Comparison of ENCODE assay signal across 8 cellular contexts in the genomic region with DNA sequence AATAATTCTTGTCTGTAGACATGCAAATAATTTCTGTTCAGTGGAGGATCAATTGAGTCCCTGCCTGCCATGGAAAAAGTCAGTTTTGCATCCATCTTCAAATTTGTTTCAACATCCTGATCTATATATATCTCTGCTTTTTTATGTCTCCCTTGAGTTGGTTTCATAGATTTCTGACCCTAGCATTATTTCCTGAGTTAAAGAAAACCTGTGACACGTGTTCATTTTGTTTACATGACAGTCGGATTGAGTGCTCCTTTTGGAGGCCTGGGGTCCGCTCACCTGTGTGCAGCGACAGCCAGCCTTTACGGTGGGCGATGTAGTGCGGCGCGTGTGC.
DNase-seq lines count a peak whose midpoint lies in the region; ATAC-seq and TF ChIP-seq lines count a peak whose summit lies in the region.

No MANE protein-coding gene starts in this region.

- H3K9me3 Mint-ChIP-seq in T-helper 1 cell treated with Interleukin-12 subunit alpha and Interleukin-12 subunit beta and Interleukin-4 antibody, amounts not matched to agents 30 μg/mL and 1 μg/mL, for 36 hours, result no peaks in the 10 kb centered on the region

- H3K4me3 ChIP-seq in fibroblast of pulmonary artery (replicated peaks; ENCODE audit: low read depth, low read length), result peak overlapping the region; percentile 79

- DNase-seq in T-helper 1 cell, result no peak
- no peak for DNase-seq in RWPE1 (ENCODE audit: low spot score)
- DNase-seq in fibroblast of pulmonary artery (ENCODE audit: low read depth), result no peak
- peak; percentile 42 for DNase-seq in retina
- no peak for DNase-seq in NCI-H2107 treated with DMSO at 0.1 percent for 48 hours (lab: John Stamatoyannopoulos, UW; ENCODE audit: unreplicated experiment)
- DNase-seq in amygdala (lab: John Stamatoyannopoulos, UW), result no peak

- POLR2A ChIA-PET in RWPE1 (lab: Yijun Ruan, JAX; ENCODE audit: low non-redundant PET), result no interaction called here

- peak overlapping the region; percentile 49 for H3K27ac Mint-ChIP-seq in T-helper 1 cell treated with Interleukin-12 subunit alpha and Interleukin-12 subunit beta and Interleukin-4 antibody, amounts not matched to agents 30 μg/mL and 1 μg/mL, for 36 hours

- no peak for ATAC-seq in HG03457 (IDR thresholded peaks at IDR 0.05; ENCODE audit: unreplicated experiment)

- peak overlapping the region; percentile 95 for H3K27ac ChIP-seq in RWPE1

- CTCF ChIA-PET in RWPE1 (lab: Yijun Ruan, JAX), result no interaction called here

- peaks cover 16% of the 10 kb centered on the region for H3K4me1 Mint-ChIP-seq in T-helper 1 cell treated with Interleukin-12 subunit alpha and Interleukin-12 subunit beta and Interleukin-4 antibody, amounts not matched to agents 30 μg/mL and 1 μg/mL, for 36 hours (ENCODE audit: low read depth)

- TF ChIP-seq CTCF in RWPE1 (conservative IDR thresholded peaks at IDR 0.05; ENCODE audit: low read depth) (no peak), fibroblast of pulmonary artery (IDR thresholded peaks at IDR 0.05; ENCODE audit: low read length, missing control alignments) (no peak)

- H3K4me3 Mint-ChIP-seq in T-helper 1 cell treated with Interleukin-12 subunit alpha and Interleukin-12 subunit beta and Interleukin-4 antibody, amounts not matched to agents 30 μg/mL and 1 μg/mL, for 36 hours, result peak overlapping the region; percentile 88

- H3K27me3 Mint-ChIP-seq in T-helper 1 cell treated with Interleukin-12 subunit alpha and Interleukin-12 subunit beta and Interleukin-4 antibody, amounts not matched to agents 30 μg/mL and 1 μg/mL, for 36 hours (ENCODE audit: low read depth), result peaks cover 7% of the 10 kb centered on the region

- peaks cover 25% of the 10 kb centered on the region for H3K36me3 Mint-ChIP-seq in T-helper 1 cell treated with Interleukin-12 subunit alpha and Interleukin-12 subunit beta and Interleukin-4 antibody, amounts not matched to agents 30 μg/mL and 1 μg/mL, for 36 hours (ENCODE audit: low read depth)
